In the genomic region with DNA sequence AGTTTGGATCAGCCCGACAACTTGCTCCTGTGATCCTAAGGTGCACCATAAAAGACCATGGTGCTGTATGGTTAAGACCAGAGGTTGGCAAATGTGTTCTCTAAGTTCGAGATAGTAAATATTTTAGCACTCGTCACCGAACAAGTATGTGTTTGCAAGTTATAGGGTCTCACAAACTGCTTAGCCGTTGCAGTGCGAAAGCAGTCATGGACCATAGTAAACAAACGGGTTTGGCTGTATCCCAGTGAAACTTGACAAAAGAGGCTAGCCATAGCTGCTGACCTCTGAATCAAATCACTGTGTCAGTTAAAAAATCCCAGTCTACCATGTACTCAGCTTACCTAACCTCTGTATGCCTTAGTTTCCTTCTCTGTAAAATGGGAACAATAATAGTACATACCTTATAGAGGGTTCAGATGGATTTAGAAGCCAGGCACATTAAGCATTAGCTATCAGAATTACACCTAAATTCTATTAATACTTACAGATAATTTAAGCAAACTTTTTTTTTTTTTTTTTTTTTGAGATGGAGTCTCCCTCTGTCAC, we compare ENCODE assay signal across 1 cellular context.
TF ChIP-seq lines count a peak whose summit lies in the region.

No MANE protein-coding gene starts in this region.

TF ChIP-seq in GM23338, 12 proteins besides CTCF, POLR2A, EP300 and RAD21 (continued from another document):
- TF ChIP-seq, protein P1, sequence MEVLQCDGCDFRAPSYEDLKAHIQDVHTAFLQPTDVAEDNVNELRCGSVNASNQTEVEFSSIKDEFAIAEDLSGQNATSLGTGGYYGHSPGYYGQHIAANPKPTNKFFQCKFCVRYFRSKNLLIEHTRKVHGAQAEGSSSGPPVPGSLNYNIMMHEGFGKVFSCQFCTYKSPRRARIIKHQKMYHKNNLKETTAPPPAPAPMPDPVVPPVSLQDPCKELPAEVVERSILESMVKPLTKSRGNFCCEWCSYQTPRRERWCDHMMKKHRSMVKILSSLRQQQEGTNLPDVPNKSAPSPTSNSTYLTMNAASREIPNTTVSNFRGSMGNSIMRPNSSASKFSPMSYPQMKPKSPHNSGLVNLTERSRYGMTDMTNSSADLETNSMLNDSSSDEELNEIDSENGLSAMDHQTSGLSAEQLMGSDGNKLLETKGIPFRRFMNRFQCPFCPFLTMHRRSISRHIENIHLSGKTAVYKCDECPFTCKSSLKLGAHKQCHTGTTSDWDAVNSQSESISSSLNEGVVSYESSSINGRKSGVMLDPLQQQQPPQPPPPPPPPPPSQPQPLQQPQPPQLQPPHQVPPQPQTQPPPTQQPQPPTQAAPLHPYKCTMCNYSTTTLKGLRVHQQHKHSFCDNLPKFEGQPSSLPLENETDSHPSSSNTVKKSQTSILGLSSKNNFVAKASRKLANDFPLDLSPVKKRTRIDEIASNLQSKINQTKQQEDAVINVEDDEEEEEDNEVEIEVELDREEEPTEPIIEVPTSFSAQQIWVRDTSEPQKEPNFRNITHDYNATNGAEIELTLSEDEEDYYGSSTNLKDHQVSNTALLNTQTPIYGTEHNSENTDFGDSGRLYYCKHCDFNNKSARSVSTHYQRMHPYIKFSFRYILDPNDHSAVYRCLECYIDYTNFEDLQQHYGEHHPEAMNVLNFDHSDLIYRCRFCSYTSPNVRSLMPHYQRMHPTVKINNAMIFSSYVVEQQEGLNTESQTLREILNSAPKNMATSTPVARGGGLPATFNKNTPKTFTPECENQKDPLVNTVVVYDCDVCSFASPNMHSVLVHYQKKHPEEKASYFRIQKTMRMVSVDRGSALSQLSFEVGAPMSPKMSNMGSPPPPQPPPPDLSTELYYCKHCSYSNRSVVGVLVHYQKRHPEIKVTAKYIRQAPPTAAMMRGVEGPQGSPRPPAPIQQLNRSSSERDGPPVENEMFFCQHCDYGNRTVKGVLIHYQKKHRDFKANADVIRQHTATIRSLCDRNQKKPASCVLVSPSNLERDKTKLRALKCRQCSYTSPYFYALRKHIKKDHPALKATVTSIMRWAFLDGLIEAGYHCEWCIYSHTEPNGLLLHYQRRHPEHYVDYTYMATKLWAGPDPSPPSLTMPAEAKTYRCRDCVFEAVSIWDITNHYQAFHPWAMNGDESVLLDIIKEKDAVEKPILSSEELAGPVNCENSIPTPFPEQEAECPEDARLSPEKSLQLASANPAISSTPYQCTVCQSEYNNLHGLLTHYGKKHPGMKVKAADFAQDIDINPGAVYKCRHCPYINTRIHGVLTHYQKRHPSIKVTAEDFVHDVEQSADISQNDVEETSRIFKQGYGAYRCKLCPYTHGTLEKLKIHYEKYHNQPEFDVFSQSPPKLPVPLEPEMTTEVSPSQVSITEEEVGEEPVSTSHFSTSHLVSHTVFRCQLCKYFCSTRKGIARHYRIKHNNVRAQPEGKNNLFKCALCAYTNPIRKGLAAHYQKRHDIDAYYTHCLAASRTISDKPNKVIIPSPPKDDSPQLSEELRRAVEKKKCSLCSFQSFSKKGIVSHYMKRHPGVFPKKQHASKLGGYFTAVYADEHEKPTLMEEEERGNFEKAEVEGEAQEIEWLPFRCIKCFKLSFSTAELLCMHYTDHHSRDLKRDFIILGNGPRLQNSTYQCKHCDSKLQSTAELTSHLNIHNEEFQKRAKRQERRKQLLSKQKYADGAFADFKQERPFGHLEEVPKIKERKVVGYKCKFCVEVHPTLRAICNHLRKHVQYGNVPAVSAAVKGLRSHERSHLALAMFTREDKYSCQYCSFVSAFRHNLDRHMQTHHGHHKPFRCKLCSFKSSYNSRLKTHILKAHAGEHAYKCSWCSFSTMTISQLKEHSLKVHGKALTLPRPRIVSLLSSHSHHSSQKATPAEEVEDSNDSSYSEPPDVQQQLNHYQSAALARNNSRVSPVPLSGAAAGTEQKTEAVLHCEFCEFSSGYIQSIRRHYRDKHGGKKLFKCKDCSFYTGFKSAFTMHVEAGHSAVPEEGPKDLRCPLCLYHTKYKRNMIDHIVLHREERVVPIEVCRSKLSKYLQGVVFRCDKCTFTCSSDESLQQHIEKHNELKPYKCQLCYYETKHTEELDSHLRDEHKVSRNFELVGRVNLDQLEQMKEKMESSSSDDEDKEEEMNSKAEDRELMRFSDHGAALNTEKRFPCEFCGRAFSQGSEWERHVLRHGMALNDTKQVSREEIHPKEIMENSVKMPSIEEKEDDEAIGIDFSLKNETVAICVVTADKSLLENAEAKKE (CRISPR knock-in tag; IDR thresholded peaks at IDR 0.05), result no peak
- TF ChIP-seq EZH2phosphoT487 (IDR thresholded peaks at IDR 0.05; ENCODE audit: unreplicated experiment) (no peak), EZH2 (IDR thresholded peaks at IDR 0.05; ENCODE audit: low read depth, unreplicated experiment) (no peak), POLR2AphosphoS5 (IDR thresholded peaks at IDR 0.05; ENCODE audit: low read depth) (no peak), NANOG (IDR thresholded peaks at IDR 0.05; ENCODE audit: borderline replicate concordance) (no peak), CREB1 (CRISPR knock-in tag; IDR thresholded peaks at IDR 0.05; ENCODE audit: low read depth) (no peak), ZNF114 (CRISPR knock-in tag; IDR thresholded peaks at IDR 0.05) (no peak), STAT1 (IDR thresholded peaks at IDR 0.05; ENCODE audit: unreplicated experiment) (no peak)
